In the genomic region with DNA sequence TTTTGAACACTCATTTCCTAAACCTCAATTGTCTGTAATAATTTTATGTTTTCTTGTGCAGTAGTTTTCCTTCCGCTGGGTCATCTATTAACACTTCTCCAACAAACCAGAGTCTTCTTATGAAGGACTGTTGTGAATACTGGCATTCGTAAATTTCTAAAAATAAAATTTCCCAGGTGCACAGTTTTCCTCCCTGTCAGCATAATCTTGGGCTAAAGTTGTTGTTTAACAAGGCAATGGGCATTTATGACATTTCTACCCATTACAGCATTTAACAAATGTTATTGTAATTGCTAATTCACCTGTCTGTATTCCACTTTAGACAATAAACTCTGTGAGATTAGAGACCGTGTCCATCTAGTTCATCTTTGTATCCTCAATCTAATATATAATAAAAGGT, we compare ENCODE assay signal across 8 cellular contexts. TPM values are rescaled to one million over a fixed set of nuclear protein-coding genes. Genes with fewer than 3 reads are reported as not detected.
DNase-seq lines count a peak whose midpoint lies in the region; ATAC-seq and TF ChIP-seq lines count a peak whose summit lies in the region.

No MANE protein-coding gene starts in this region.

- no peak for DNase-seq in Caco-2
- DNase-seq in OCI-LY7 (ENCODE audit: low spot score): no peak
- DNase-seq in endothelial cell (ENCODE audit: low spot score): no peak
- no peak for DNase-seq in NCI-H2029 treated with DMSO at 0.1 percent for 48 hours (lab: John Stamatoyannopoulos, UW)
- no peak for DNase-seq in NCI-H226

- H3K4me2 ChIP-seq in OCI-LY7 (ENCODE audit: low read length) (peak overlapping the region; percentile 77), parathyroid adenoma (ENCODE audit: low read length) (peak overlapping the region; percentile 92)

- H3K4me1 Mint-ChIP-seq in Caco-2 (ENCODE audit: low read depth, unreplicated experiment): peaks cover 21% of the 10 kb centered on the region
- peaks cover 16% of the 10 kb centered on the region for H3K4me1 Mint-ChIP-seq in endothelial cell (ENCODE audit: unreplicated experiment)

- intact Hi-C loops in Caco-2 (cut with micrococcal nuclease; ENCODE audit: unreplicated experiment): no loop called here
- intact Hi-C loops in OCI-LY7 (cut with micrococcal nuclease; ENCODE audit: unreplicated experiment): loop anchor here (5.0 to 10.0 kb wide), 3 partner anchors 340 to 698 kb away; partner anchors contain the start of gene CHIC2

- H3K9me2 ChIP-seq in OCI-LY7 (ENCODE audit: insufficient read depth, low read length): no peaks in the 10 kb centered on the region

- H3K9ac ChIP-seq in parathyroid adenoma: no peak overlapping the region

- H3K36me3 Mint-ChIP-seq in Caco-2 (ENCODE audit: insufficient read depth, unreplicated experiment) (peaks cover 12% of the 10 kb centered on the region), endothelial cell (ENCODE audit: low read depth, unreplicated experiment) (peaks cover 5% of the 10 kb centered on the region)

- no peaks in the 10 kb centered on the region for H3K9me3 Mint-ChIP-seq in Caco-2 (ENCODE audit: unreplicated experiment)
- H3K9me3 Mint-ChIP-seq in endothelial cell (ENCODE audit: unreplicated experiment): no peaks in the 10 kb centered on the region

- H3K9me3 ChIP-seq in Caco-2: no peaks in the 10 kb centered on the region
- no peaks in the 10 kb centered on the region for H3K9me3 ChIP-seq in OCI-LY7 (ENCODE audit: low read length)
- no peaks in the 10 kb centered on the region for H3K9me3 ChIP-seq in parathyroid adenoma (ENCODE audit: control insufficient read depth, low read length)

- H3K36me3 ChIP-seq in Caco-2 (ENCODE audit: control insufficient read depth, insufficient read depth, low read length) (no peaks in the 10 kb centered on the region), OCI-LY7 (ENCODE audit: insufficient read depth, low read length) (peaks cover 16% of the 10 kb centered on the region), parathyroid adenoma (ENCODE audit: control insufficient read depth, insufficient read depth, low read length) (no peaks in the 10 kb centered on the region)

- H3K27ac Mint-ChIP-seq in Caco-2 (ENCODE audit: unreplicated experiment) (no peak overlapping the region), endothelial cell (ENCODE audit: unreplicated experiment) (no peak overlapping the region)

- H4K20me1 ChIP-seq in OCI-LY7 (ENCODE audit: insufficient read depth, low read length): 0 out of 2 replicates have a peak, but pooled peaks cover 13% of the 10 kb centered on the region

- H3K27me3 ChIP-seq in Caco-2 (replicated peaks; ENCODE audit: control insufficient read depth, insufficient read depth, low read length): no peaks in the 10 kb centered on the region
- no peaks in the 10 kb centered on the region for H3K27me3 ChIP-seq in parathyroid adenoma (ENCODE audit: control insufficient read depth, insufficient read depth, low read length)

- H3K79me2 ChIP-seq in OCI-LY7 (ENCODE audit: insufficient read depth, low read depth, low read length) (peaks cover 62% of the 10 kb centered on the region), parathyroid adenoma (no peaks in the 10 kb centered on the region)

- no peak overlapping the region; the same call in 1 of the 2 replicates for H2AFZ ChIP-seq in OCI-LY7 (ENCODE audit: low read length)
- no peak overlapping the region for H2AFZ ChIP-seq in parathyroid adenoma

- H3K4me1 ChIP-seq in Caco-2 (peaks cover 9% of the 10 kb centered on the region), OCI-LY7 (ENCODE audit: insufficient read depth, low read length, poor library complexity, severe bottlenecking) (peaks cover 67% of the 10 kb centered on the region), parathyroid adenoma (no peaks in the 10 kb centered on the region)

- ATAC-seq in HG03432 (IDR thresholded peaks at IDR 0.05; ENCODE audit: unreplicated experiment) (no peak), GM21717 (IDR thresholded peaks at IDR 0.05; ENCODE audit: unreplicated experiment) (no peak)

- H3K27ac ChIP-seq in OCI-LY7 (ENCODE audit: low read depth, low read length, poor library complexity, severe bottlenecking) (no peak overlapping the region), parathyroid adenoma (no peak overlapping the region)

- CTCF ChIA-PET in Caco-2 (lab: Charles Lee): no interaction called here
- CTCF ChIA-PET in OCI-LY7 (lab: Charles Lee; ENCODE audit: unreplicated experiment): interaction anchor here (0.7 kb wide), 1 partner anchor 12 kb away, joined by 4 read pairs; no protein-coding TSS in a partner anchor

- POLR2A ChIA-PET in Caco-2 (lab: Charles Lee): no interaction called here
- POLR2A ChIA-PET in OCI-LY7 (lab: Charles Lee): interaction anchor here (1.0 kb wide), 1 partner anchor 15 kb away, joined by 3 read pairs; no protein-coding TSS in a partner anchor

- H3K4me3 Mint-ChIP-seq in Caco-2 (ENCODE audit: unreplicated experiment) (peak overlapping the region; percentile 97), endothelial cell (ENCODE audit: unreplicated experiment) (peak overlapping the region; percentile 95)

- TF ChIP-seq CTCF in Caco-2 (IDR thresholded peaks at IDR 0.05; ENCODE audit: insufficient read depth in 1 of 2, low read depth in 1 of 2, low read length in 1 of 2, severe bottlenecking in 1 of 2, unreplicated experiment in 1 of 2) (no peak), OCI-LY7 (conservative IDR thresholded peaks at IDR 0.05; ENCODE audit: low read length) (no peak), endothelial cell (IDR thresholded peaks at IDR 0.05; ENCODE audit: unreplicated experiment) (no peak), parathyroid adenoma (IDR thresholded peaks at IDR 0.05) (no peak)

- H3K27me3 Mint-ChIP-seq in Caco-2 (ENCODE audit: insufficient read depth, unreplicated experiment): peaks cover 3% of the 10 kb centered on the region
- H3K27me3 Mint-ChIP-seq in endothelial cell (ENCODE audit: unreplicated experiment): peaks cover 5% of the 10 kb centered on the region

- H3K4me3 ChIP-seq in Caco-2 (ENCODE audit: low read depth, low read length): peak overlapping the region; percentile 88
- H3K4me3 ChIP-seq in OCI-LY7 (ENCODE audit: low read depth, low read length, poor library complexity, severe bottlenecking): peak overlapping the region; percentile 98
- H3K4me3 ChIP-seq in parathyroid adenoma (ENCODE audit: low read depth, low read length): peak overlapping the region; percentile 71

- BruUV-seq in Caco-2 (replicated peaks; lab: Mats Ljungman, UMichigan): no TSS peak
- BruUV-seq in OCI-LY7 (replicated peaks; lab: Mats Ljungman, UMichigan): no TSS peak

RNA-seq across cellular contexts. Expression of gene SCFD2, which starts 1.2 kb away (rescaled TPM):
- total RNA-seq in Caco-2 (2022) (12.2 and 14.4 TPM in 2 replicates), OCI-LY7 (2022) (26.2 and 27.2 TPM in 2 replicates), endothelial cell (ENCODE audit: unreplicated experiment) (13.6 TPM)
- total RNA-seq in OCI-LY7 (2014; rRNA removed; shearing (Covaris generic)): 52.0 and 52.9 TPM in 2 replicates

RNA-seq across cellular contexts. Expression of gene FIP1L1, which starts 12.8 kb away (rescaled TPM):
- 62.5 and 69.4 TPM in 2 replicates for total RNA-seq in Caco-2 (2022)
- total RNA-seq in OCI-LY7 (2014; rRNA removed; shearing (Covaris generic)): 73.2 and 83.1 TPM in 2 replicates
- 85.7 and 86.9 TPM in 2 replicates for total RNA-seq in OCI-LY7 (2022)
- total RNA-seq in endothelial cell (ENCODE audit: unreplicated experiment): 55.6 TPM
